ENCODE assay signal across 14 cellular contexts in the genomic region with DNA sequence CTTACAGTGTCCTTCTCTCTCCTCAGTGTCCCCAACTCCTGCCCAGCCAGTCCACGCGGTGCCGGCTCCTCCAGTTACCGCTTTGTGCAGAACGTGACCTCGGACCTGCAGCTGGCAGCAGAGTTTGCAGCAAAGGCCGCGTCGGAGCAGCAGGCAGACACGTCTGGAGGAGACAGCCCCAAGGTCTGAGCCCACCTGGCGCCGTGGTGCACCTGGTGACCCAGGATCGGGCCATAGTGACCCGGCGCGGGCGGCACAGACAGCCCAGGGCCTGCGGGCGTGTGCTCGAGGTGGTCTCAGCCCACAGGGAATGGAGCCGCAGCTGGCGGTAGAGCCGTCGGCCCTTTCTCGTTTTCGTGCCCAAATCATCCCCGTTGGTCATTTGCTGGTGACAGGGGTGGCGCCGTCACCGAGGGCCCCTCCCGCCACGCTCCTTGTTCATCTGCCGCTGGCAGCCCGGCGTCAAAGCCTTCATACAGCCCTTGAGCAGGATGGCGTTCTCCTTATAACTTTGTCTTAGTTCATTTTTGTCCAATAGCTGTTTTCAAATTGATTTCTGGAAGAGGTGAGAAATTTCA. TPM values are rescaled to one million over a fixed set of nuclear protein-coding genes. Genes with fewer than 3 reads are reported as not detected.
DNase-seq lines count a peak whose midpoint lies in the region; ATAC-seq, FAIRE-seq and TF ChIP-seq lines count a peak whose summit lies in the region.
"Had no signal": no experiment of that assay in that cellular context is flagged by ENCODE, and none has a peak within 500 bp of the region (broad histone marks: within the 10 kb centered on the region; RNA-seq: fewer than 3 reads in every experiment).

No MANE protein-coding gene starts in this region.

- H3K36me3 ChIP-seq in neural progenitor cell = no peaks in the 10 kb centered on the region

- no peak overlapping the region for H3K4me2 ChIP-seq in neural progenitor cell

- H3K36me3 Mint-ChIP-seq in neural progenitor cell = peaks cover 5% of the 10 kb centered on the region

- TF ChIP-seq CTCF in neural progenitor cell (IDR thresholded peaks at IDR 0.05) = no peak

- no peaks in the 10 kb centered on the region for H3K79me2 ChIP-seq in neural progenitor cell (ENCODE audit: low read depth)

- H3K4me1 ChIP-seq in neural progenitor cell = no peaks in the 10 kb centered on the region

- no peak overlapping the region for H2AFZ ChIP-seq in neural progenitor cell (replicated peaks)

- FAIRE-seq in HTR-8/SVneo (lab: Jason Lieb, UNC) = peak; percentile 67
- FAIRE-seq in urothelium cell line (lab: Jason Lieb, UNC) = peak; percentile 91
- FAIRE-seq: H54 had no signal

- peak overlapping the region; percentile 41 for H3K4me3 Mint-ChIP-seq in neural progenitor cell
- H3K4me3 Mint-ChIP-seq: CD14-positive monocyte; CD8-positive, alpha-beta T cell had no signal

- peaks cover 2% of the 10 kb centered on the region for H3K4me1 Mint-ChIP-seq in neural progenitor cell

- H3K9ac ChIP-seq in neural progenitor cell = no peak overlapping the region

- H3K27ac ChIP-seq in neural progenitor cell = no peak overlapping the region
- H3K27ac ChIP-seq: 22Rv1, HL-60 had no signal

- DNase-seq in DMS53 (lab: John Stamatoyannopoulos, UW) (peak; percentile 46), DMS53 treated with DMSO at 0.1 percent for 48 hours (lab: John Stamatoyannopoulos, UW; ENCODE audit: unreplicated experiment) (no peak), HTR-8/SVneo (ENCODE audit: insufficient read length, low spot score) (no peak), neural progenitor cell (ENCODE audit: low spot score) (no peak), urothelium cell line (ENCODE audit: low spot score) (no peak), ureter (ENCODE audit: low spot score) (no peak)

- no peak overlapping the region for H3K27ac Mint-ChIP-seq in neural progenitor cell
- H3K27ac Mint-ChIP-seq: CD8-positive, alpha-beta T cell had no signal

- peaks cover 14% of the 10 kb centered on the region for H4K20me1 ChIP-seq in neural progenitor cell (ENCODE audit: low read depth)

- H3K4me3 ChIP-seq in neural progenitor cell = no peak overlapping the region

- H3K9me3 ChIP-seq in neural progenitor cell (ENCODE audit: low read depth) = no peaks in the 10 kb centered on the region
- H3K9me3 ChIP-seq: Caco-2 had no signal

- H3F3A ChIP-seq in neural progenitor cell (ENCODE audit: low read depth) = no peaks in the 10 kb centered on the region

- H3K27me3 ChIP-seq in neural progenitor cell = no peaks in the 10 kb centered on the region

- no peak for ATAC-seq in HG03439 (IDR thresholded peaks at IDR 0.05; ENCODE audit: unreplicated experiment)

- no peaks in the 10 kb centered on the region for H3K9me3 Mint-ChIP-seq in neural progenitor cell
- H3K9me3 Mint-ChIP-seq: CD8-positive, alpha-beta T cell; IgD-negative memory B cell had no signal

- peaks cover 8% of the 10 kb centered on the region for H3K27me3 Mint-ChIP-seq in neural progenitor cell (ENCODE audit: insufficient read depth, low read depth)
- H3K27me3 Mint-ChIP-seq: IgD-negative memory B cell had no signal

RNA-seq across cellular contexts. Expression of a gene that starts 20.9 kb away (rescaled TPM):
- total RNA-seq in neural progenitor cell (ENCODE audit: low replicate concordance) (8.3 and 21.8 TPM in 2 replicates), ureter (39.1 TPM)
